20 cellular contexts compared by ENCODE assay signal in genomic region chr2:2586068-2586776, GRCh38.
DNase-seq lines count a peak whose midpoint lies in the region; FAIRE-seq and TF ChIP-seq lines count a peak whose summit lies in the region.
"Had no signal": no experiment of that assay in that cellular context is flagged by ENCODE, and none has a peak within 500 bp of the region (broad histone marks: within the 10 kb centered on the region; RNA-seq: fewer than 3 reads in every experiment).

No MANE protein-coding gene starts in this region.

- no peaks in the 10 kb centered on the region for H3K79me1 ChIP-seq in H1 (ENCODE audit: low read depth, low read length)

- no peak overlapping the region for H3K4me2 ChIP-seq in H1 (ENCODE audit: insufficient read depth in 1 of 2, low read depth in 2 of 2, low read length in 2 of 2)
- H3K4me2 ChIP-seq: BLaER1 treated with 17β-estradiol and CSF1 and Interleukin-3, amounts not matched to agents 10 nM and 100 nM had no signal

- no peaks in the 10 kb centered on the region for H3K23me2 ChIP-seq in H1 (ENCODE audit: low read depth, low read length)

- FAIRE-seq in H1 (lab: Jason Lieb, UNC) = no peak
- FAIRE-seq: G401.6, GM12892 had no signal

- H2AFZ ChIP-seq in H1 (ENCODE audit: low read length) = no peak overlapping the region; the same call in 1 of the 2 replicates

- H3K56ac ChIP-seq in H1 (replicated peaks; ENCODE audit: insufficient read length, low read depth, low read length) = no peak overlapping the region

- H2BK12ac ChIP-seq in H1 (ENCODE audit: low read depth, low read length) = 0 out of 2 replicates have a peak overlapping the region, but pooled peaks have one; percentile 50

- no peak overlapping the region for H3K18ac ChIP-seq in H1 (ENCODE audit: extremely low read depth, low read length)

- no peak overlapping the region for H3K27ac ChIP-seq in H1 (ENCODE audit: low read depth, low read length)
- H3K27ac ChIP-seq: 22Rv1; BLaER1 treated with 17β-estradiol and CSF1 and Interleukin-3, amounts not matched to agents 10 nM and 100 nM; Peyer's patch had no signal

- no peak overlapping the region; the same call in 1 of the 2 replicates for H2BK20ac ChIP-seq in H1 (ENCODE audit: low read length)

- H3K36me3 Mint-ChIP-seq in osteocyte (ENCODE audit: unreplicated experiment) (no peaks in the 10 kb centered on the region), type B pancreatic cell (no peaks in the 10 kb centered on the region)
- H3K36me3 Mint-ChIP-seq: CD8-positive, alpha-beta T cell had no signal

- no peak overlapping the region for H4K8ac ChIP-seq in H1 (ENCODE audit: extremely low read depth, insufficient read depth, low read length)

- no peaks in the 10 kb centered on the region for H3K4me1 Mint-ChIP-seq in osteocyte (ENCODE audit: unreplicated experiment)
- no peaks in the 10 kb centered on the region for H3K4me1 Mint-ChIP-seq in type B pancreatic cell (ENCODE audit: unreplicated experiment)

- H3K4me3 Mint-ChIP-seq in osteocyte (ENCODE audit: unreplicated experiment) (no peak overlapping the region), type B pancreatic cell (no peak overlapping the region)
- H3K4me3 Mint-ChIP-seq: CD8-positive, alpha-beta T cell had no signal

- 0 out of 2 replicates have a peak overlapping the region, but pooled peaks have one; percentile 41 for H2AK5ac ChIP-seq in H1 (ENCODE audit: low read depth, low read length)

- no peaks in the 10 kb centered on the region; a peak in 1 of 7 replicates for H3K4me1 ChIP-seq in H1 (replicated peaks in 1 of 4; ENCODE audit: control insufficient read depth in 3 of 4, insufficient read depth in 4 of 4, low read length in 3 of 4)
- H3K4me1 ChIP-seq: BLaER1 treated with 17β-estradiol and CSF1 and Interleukin-3, amounts not matched to agents 10 nM and 100 nM; Peyer's patch had no signal

- H3K9me3 Mint-ChIP-seq in osteocyte (ENCODE audit: unreplicated experiment) = peaks cover 22% of the 10 kb centered on the region
- H3K9me3 Mint-ChIP-seq in type B pancreatic cell = no peaks in the 10 kb centered on the region
- H3K9me3 Mint-ChIP-seq: CD8-positive, alpha-beta T cell had no signal

- CTCF ChIA-PET in H1 (lab: Charles Lee; ENCODE audit: partially characterized antibody) = interaction anchor here (0.6 kb wide), 1 partner anchor 44 kb away, joined by 3 read pairs; no protein-coding TSS in a partner anchor

- H3K27ac Mint-ChIP-seq in osteocyte (ENCODE audit: unreplicated experiment) = no peak overlapping the region
- no peak overlapping the region for H3K27ac Mint-ChIP-seq in type B pancreatic cell
- H3K27ac Mint-ChIP-seq: CD8-positive, alpha-beta T cell had no signal

- H2BK5ac ChIP-seq in H1 (ENCODE audit: low read depth, low read length) = peak overlapping the region; percentile 44; the same call in 1 of the 2 replicates

- no peaks in the 10 kb centered on the region for H3K9me3 ChIP-seq in H1 (ENCODE audit: insufficient read depth in 2 of 2, low read depth in 1 of 2, low read length in 1 of 2)
- H3K9me3 ChIP-seq: BLaER1 treated with 17β-estradiol and CSF1 and Interleukin-3, amounts not matched to agents 10 nM and 100 nM had no signal

- 89 to 100% methylated on average over 1 to 18 of the region's 18 CpGs for WGBS in H1 (ENCODE audit: extremely low coverage in 1 of 2, insufficient coverage in 1 of 2, insufficient read length in 1 of 2, insufficient replicate concordance in 2 of 2, low coverage in 1 of 2, low lambda C conversion rate in 2 of 2, missing lambda C conversion rate in 1 of 2), 2 experiments

- no peak for TF ChIP-seq CTCF in H1 (IDR thresholded peaks at IDR 0.05; ENCODE audit: control extremely low read depth in 1 of 3, insufficient read depth in 1 of 3, low read depth in 1 of 3, low read length in 3 of 3)
- no peak for TF ChIP-seq CTCF in osteocyte (IDR thresholded peaks at IDR 0.05)
- no peak for TF ChIP-seq CTCF in type B pancreatic cell (conservative IDR thresholded peaks at IDR 0.05)

- H3K79me2 ChIP-seq in H1 (ENCODE audit: control insufficient read depth in 1 of 2, insufficient read depth in 2 of 2, low read length in 2 of 2) = no peaks in the 10 kb centered on the region

- no peak for TF ChIP-seq EP300 in H1 (IDR thresholded peaks at IDR 0.05; ENCODE audit: borderline replicate concordance in 1 of 2, low read depth in 2 of 2, low read length in 2 of 2)

- H3K9ac ChIP-seq in H1 (replicated peaks in 1 of 4; ENCODE audit: extremely low read depth in 1 of 4, low read depth in 3 of 4, low read length in 3 of 4) = no peak overlapping the region
- H3K9ac ChIP-seq: BLaER1 treated with 17β-estradiol and CSF1 and Interleukin-3, amounts not matched to agents 10 nM and 100 nM had no signal

- no peaks in the 10 kb centered on the region for H3K27me3 ChIP-seq in H1 (replicated peaks in 1 of 4; ENCODE audit: control insufficient read depth in 3 of 4, extremely low read depth in 1 of 4, insufficient read depth in 3 of 4, low read length in 3 of 4)
- H3K27me3 ChIP-seq: BLaER1 treated with 17β-estradiol and CSF1 and Interleukin-3, amounts not matched to agents 10 nM and 100 nM; Peyer's patch had no signal

- no peak overlapping the region for H3K4me3 ChIP-seq in H1 (ENCODE audit: extremely low read depth in 1 of 4, insufficient read depth in 2 of 4, low read depth in 3 of 4, low read length in 4 of 4)
- H3K4me3 ChIP-seq: BLaER1 treated with 17β-estradiol and CSF1 and Interleukin-3, amounts not matched to agents 10 nM and 100 nM; Peyer's patch had no signal

- TF ChIP-seq POLR2A in H1 (IDR thresholded peaks at IDR 0.05; ENCODE audit: control extremely low read depth in 1 of 2, low read depth in 2 of 2, low read length in 2 of 2) = no peak

- H4K91ac ChIP-seq in H1 (replicated peaks; ENCODE audit: insufficient read length, low read length) = no peak overlapping the region

- H4K5ac ChIP-seq in H1 (ENCODE audit: insufficient read length, low read depth, low read length) = no peak overlapping the region

- H3K23ac ChIP-seq in H1 (ENCODE audit: insufficient read length) = no peak overlapping the region

- H3K4ac ChIP-seq in H1 (replicated peaks; ENCODE audit: insufficient read length, low read depth, low read length) = no peak overlapping the region

- H2BK15ac ChIP-seq in H1 (ENCODE audit: low read length) = no peak overlapping the region

- H3K14ac ChIP-seq in H1 (ENCODE audit: insufficient read length) = no peak overlapping the region

- H3K27me3 Mint-ChIP-seq in osteocyte (ENCODE audit: unreplicated experiment) (no peaks in the 10 kb centered on the region), type B pancreatic cell (peaks cover 23% of the 10 kb centered on the region)

- POLR2A ChIA-PET in H1 (lab: Charles Lee; ENCODE audit: partially characterized antibody) = no interaction called here

- H3K36me3 ChIP-seq in H1 (ENCODE audit: control insufficient read depth in 2 of 4, insufficient read depth in 4 of 4, low read length in 3 of 4) = no peaks in the 10 kb centered on the region
- H3K36me3 ChIP-seq: BLaER1 treated with 17β-estradiol and CSF1 and Interleukin-3, amounts not matched to agents 10 nM and 100 nM; Peyer's patch had no signal

- H2BK120ac ChIP-seq in H1 (replicated peaks; ENCODE audit: low read depth, low read length) = no peak overlapping the region

- peak; percentile 20 to 36; a peak in 3 of 4 replicates for TF ChIP-seq RAD21 in H1 (IDR thresholded peaks at IDR 0.05 in 1 of 2, conservative IDR thresholded peaks at IDR 0.05 in 1 of 2; ENCODE audit: low read depth in 2 of 2, low read length in 2 of 2)

- peak; percentile 28 for DNase-seq in NCI-H82 (lab: John Stamatoyannopoulos, UW)
- DNase-seq in NCI-H82 treated with DMSO at 0.1 percent for 48 hours (lab: John Stamatoyannopoulos, UW; ENCODE audit: unreplicated experiment) = no peak
- DNase-seq in NCI-H524 (lab: John Stamatoyannopoulos, UW) = peak; percentile 89 to 92
- peak in 1 of 2 experiments; percentile 35 for DNase-seq in H1 (ENCODE audit: low read depth in 1 of 2, low spot score in 2 of 2)
- peak; percentile 63 for DNase-seq in osteocyte (ENCODE audit: extremely low spot score, unreplicated experiment)
- DNase-seq in cerebellar cortex (ENCODE audit: low spot score) = no peak
- DNase-seq in central memory CD4-positive, alpha-beta T cell = no peak
- no peak for DNase-seq in type B pancreatic cell (ENCODE audit: extremely low spot score, unreplicated experiment)
- DNase-seq: DMS153, MM.1S, NCI-H1048, NCI-H1417 treated with DMSO at 0.1 percent for 48 hours, NCI-H187, NCI-H748 treated with DMSO at 0.1 percent for 48 hours, Peyer's patch had no signal

- no peaks in the 10 kb centered on the region for H4K20me1 ChIP-seq in H1 (replicated peaks in 1 of 2; ENCODE audit: control insufficient read depth in 1 of 2, insufficient read depth in 2 of 2, low read length in 2 of 2)
- H4K20me1 ChIP-seq: BLaER1 treated with 17β-estradiol and CSF1 and Interleukin-3, amounts not matched to agents 10 nM and 100 nM had no signal

TF ChIP-seq in H1, 55 proteins besides CTCF, POLR2A, EP300 and RAD21 (continues in another document):
- TF ChIP-seq CBX8 (IDR thresholded peaks at IDR 0.05; ENCODE audit: borderline replicate concordance, low read depth, low read length) (no peak), ASH2L (IDR thresholded peaks at IDR 0.05; ENCODE audit: low read length) (no peak), E2F6 (IDR thresholded peaks at IDR 0.05) (no peak), CTBP2 (IDR thresholded peaks at IDR 0.05; ENCODE audit: borderline replicate concordance, insufficient read depth, insufficient read length, low read length) (no peak), SP4 (IDR thresholded peaks at IDR 0.05; ENCODE audit: low read length) (no peak), SIRT6 (IDR thresholded peaks at IDR 0.05; ENCODE audit: low read length) (no peak), POU5F1 (IDR thresholded peaks at IDR 0.05; ENCODE audit: low read depth, low read length) (no peak), BCL11A (IDR thresholded peaks at IDR 0.05; ENCODE audit: low read depth in 2 of 2, low read length in 2 of 2) (no peak), SRF (IDR thresholded peaks at IDR 0.05; ENCODE audit: low read depth, low read length) (no peak), CREB1 (IDR thresholded peaks at IDR 0.05) (no peak), POLR2AphosphoS5 (IDR thresholded peaks at IDR 0.05; ENCODE audit: low read depth, low read length) (no peak), HDAC2 (IDR thresholded peaks at IDR 0.05; ENCODE audit: borderline replicate concordance in 1 of 2, low read depth in 2 of 2, low read length in 2 of 2) (no peak), JUND (IDR thresholded peaks at IDR 0.05; ENCODE audit: low read length) (no peak)

Comparison
In these comparisons a context has a peak if more than half of its experiments do, and no peak if none do; other contexts are left out.
1. DNase-seq: peak in NCI-H82 (single experiment), NCI-H524 (2 of 2) and osteocyte (single experiment); none in NCI-H82 treated with DMSO at 0.1 percent for 48 hours (single experiment), cerebellar cortex (single experiment), central memory CD4-positive, alpha-beta T cell (single experiment) and type B pancreatic cell (single experiment).